In genomic region chr10:77452952-77453564, GRCh38 we compare ENCODE assay signal across 38 cellular contexts.
"Had no signal": no experiment of that assay in that cellular context is flagged by ENCODE, and none has a peak within 500 bp of the region (broad histone marks: within the 10 kb centered on the region; RNA-seq: fewer than 3 reads in every experiment).

No MANE protein-coding gene starts in this region.

- H3K27me3 ChIP-seq: brain microvascular endothelial cell, Peyer's patch, SJSA1 had no signal

- H3K27ac ChIP-seq: brain microvascular endothelial cell, Peyer's patch, SJSA1, VCaP had no signal

- H3K9me3 ChIP-seq: Peyer's patch, SJSA1, SK-N-SH had no signal

- H3K4me1 ChIP-seq: Peyer's patch, SJSA1 had no signal

- ATAC-seq: activated CD8-positive, alpha-beta memory T cell treated with anti-CD3 and anti-CD28 coated beads, Interleukin-2, amount 10 ng/mL, durations not matched to agents 7 days and 5 days; PC-3 had no signal

- DNase-seq: activated CD4-positive, alpha-beta memory T cell treated with anti-CD3 and anti-CD28 coated beads, Interleukin-2, amount 10 ng/mL, durations not matched to agents 7 days and 5 days; activated CD4-positive, alpha-beta T cell treated with anti-CD3 and anti-CD28 coated beads for 1 hour; activated CD4-positive, alpha-beta T cell treated with anti-CD3 and anti-CD28 coated beads for 48 hours; activated CD4-positive, CD25-positive, alpha-beta regulatory T cell; activated CD8-positive, alpha-beta memory T cell treated with anti-CD3 and anti-CD28 coated beads for 24 hours; activated CD8-positive, alpha-beta memory T cell treated with anti-CD3 and anti-CD28 coated beads, Interleukin-2, amount 10 ng/mL, durations not matched to agents 7 days and 5 days; activated CD8-positive, alpha-beta memory T cell treated with anti-CD3 and anti-CD28 coated beads, Interleukin-2, amount 50 U/mL, for 48 hours; activated effector memory CD4-positive, alpha-beta T cell treated with anti-CD3 and anti-CD28 coated beads, Interleukin-2, amount 50 U/mL, for 16 hours; activated naive CD4-positive, alpha-beta T cell; activated naive CD4-positive, alpha-beta T cell treated with anti-CD3 and anti-CD28 coated beads, Interleukin-2, amount 50 U/mL, for 16 hours; activated naive CD8-positive, alpha-beta T cell treated with anti-CD3 and anti-CD28 coated beads for 36 hours; activated T-cell treated with anti-CD3 and anti-CD28 coated beads, Interleukin-2, amount 50 U/mL, for 48 hours; amniotic stem cell; aorta; brain microvascular endothelial cell; central memory CD4-positive, alpha-beta T cell; Kasumi-1; MM.1S; MV-4-11; NCI-H1092; NCI-H1436 treated with DMSO at 0.1 percent for 48 hours; NCI-H1694 treated with DMSO at 0.1 percent for 48 hours; NCI-H2081; NCI-H2171 treated with DMSO at 0.1 percent for 48 hours; NCI-H2227 treated with DMSO at 0.1 percent for 48 hours; NCI-H446; NCI-H510A treated with DMSO at 0.1 percent for 48 hours; NCI-H526 treated with DMSO at 0.1 percent for 48 hours; NCI-H774; NK-92 treated with Interleukin-12 subunit alpha and Interleukin-12 subunit beta, amount 100 ng/mL, for 24 hours; PC-3; Peyer's patch; RPMI8226; SHP77 treated with DMSO at 0.1 percent for 48 hours; SK-N-SH; T-helper 9 cell had no signal

- H3K4me3 ChIP-seq: Peyer's patch, SJSA1 had no signal

- H3K36me3 ChIP-seq: brain microvascular endothelial cell, Peyer's patch, SJSA1 had no signal
